ENCODE assay signal across 19 cellular contexts in the genomic region with DNA sequence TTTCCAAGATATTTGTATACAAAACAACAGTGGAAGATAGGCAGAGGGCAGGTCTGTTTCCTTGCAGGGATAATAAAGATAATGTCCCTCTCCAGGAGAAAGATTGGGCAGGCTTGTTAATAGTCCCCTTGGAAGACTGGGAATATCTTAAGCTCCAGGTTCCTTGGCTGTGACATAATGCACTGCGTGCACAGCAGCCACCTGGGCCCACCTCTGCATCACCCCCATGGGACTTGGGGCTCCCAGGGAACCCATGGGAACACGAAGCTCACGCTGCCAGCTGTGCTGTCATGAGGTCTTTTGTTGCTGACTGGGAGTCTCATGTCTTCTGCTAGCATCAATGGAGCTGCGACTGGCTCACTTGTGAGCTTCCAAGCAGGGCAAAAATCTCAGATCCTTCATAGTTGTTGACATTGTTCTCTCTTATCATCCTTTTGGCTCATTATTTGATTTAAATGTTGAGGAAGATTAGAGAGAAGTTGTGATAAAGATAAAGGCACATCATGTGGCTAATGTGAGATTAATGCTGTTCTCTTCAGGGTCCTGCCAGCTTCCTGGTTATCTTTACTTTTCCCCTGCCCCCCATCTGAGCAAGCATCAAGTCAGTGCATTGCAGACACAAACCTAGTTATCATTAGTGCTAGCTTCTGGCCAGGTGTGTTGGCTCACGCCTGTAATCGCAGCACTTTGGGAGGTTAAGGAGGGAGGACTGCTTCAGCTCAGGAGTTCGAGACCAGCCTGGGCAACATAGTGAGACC.
"Had no signal": no experiment of that assay in that cellular context is flagged by ENCODE, and none has a peak within 500 bp of the region (broad histone marks: within the 10 kb centered on the region; RNA-seq: fewer than 3 reads in every experiment).

No MANE protein-coding gene starts in this region.

- DNase-seq: activated CD4-positive, alpha-beta T cell treated with anti-CD3 and anti-CD28 coated beads for 48 hours; activated CD4-positive, alpha-beta T cell treated with anti-CD3 and anti-CD28 coated beads, Interleukin-2, amount 50 U/mL, for 48 hours; activated CD8-positive, alpha-beta memory T cell treated with anti-CD3 and anti-CD28 coated beads for 24 hours; activated effector memory CD4-positive, alpha-beta T cell treated with Interleukin-2 at 50 U/mL for 16 hours; activated naive CD4-positive, alpha-beta T cell treated with Interleukin-2 at 50 U/mL for 16 hours; dermis blood vessel endothelial cell; effector CD4-positive, alpha-beta T cell; left colon; midbrain; naive thymus-derived CD4-positive, alpha-beta T cell; pancreas; right cardiac atrium; spleen; stimulated activated CD4-positive, alpha-beta T cell treated with anti-CD3 and anti-CD28 coated beads, Interleukin-2, amount 100 ng/mL, for 48 hours; stimulated activated naive CD8-positive, alpha-beta T cell treated with anti-CD3 and anti-CD28 coated beads, Interleukin-15, Interleukin-2, amounts not matched to agents 100 U/mL and 50 U/mL, for 24 hours; T-helper 1 cell; uterus had no signal

- H3K36me3 ChIP-seq: pancreas, spleen, thoracic aorta, uterus had no signal

- ATAC-seq: left colon; right cardiac atrium; stimulated activated naive CD8-positive, alpha-beta T cell treated with anti-CD3 and anti-CD28 coated beads, Interleukin-15, Interleukin-2, amounts not matched to agents 100 U/mL and 50 U/mL, for 24 hours had no signal

- H3K4me1 ChIP-seq: uterus had no signal

- H3K27ac ChIP-seq: epithelial cell of prostate, pancreas, thoracic aorta, uterus had no signal

- H3K27me3 ChIP-seq: pancreas, spleen, uterus had no signal

- H3K4me3 ChIP-seq: pancreas, spleen, thoracic aorta, uterus had no signal

- H3K9me3 ChIP-seq: pancreas, spleen, thoracic aorta, uterus had no signal
